In genomic region chr12:62158013-62158412, GRCh38 we compare ENCODE assay signal across 24 cellular contexts.
DNase-seq lines count a peak whose midpoint lies in the region; ATAC-seq, FAIRE-seq and TF ChIP-seq lines count a peak whose summit lies in the region.
"Had no signal": no experiment of that assay in that cellular context is flagged by ENCODE, and none has a peak within 500 bp of the region (broad histone marks: within the 10 kb centered on the region; RNA-seq: fewer than 3 reads in every experiment).

No MANE protein-coding gene starts in this region.

- no peak overlapping the region for H4K5ac ChIP-seq in IMR-90 (ENCODE audit: low read depth, low read length)

- H3K79me1 ChIP-seq in IMR-90 (ENCODE audit: low read depth in 1 of 2, low read length in 2 of 2) = no peaks in the 10 kb centered on the region

- no TSS peak for BruUV-seq in IMR-90 (replicated peaks; lab: Mats Ljungman, UMichigan)

- no peak for ATAC-seq in IMR-90 (ENCODE audit: low read depth)
- ATAC-seq in HG03108 (IDR thresholded peaks at IDR 0.05; ENCODE audit: unreplicated experiment) = no peak
- ATAC-seq: A549, GM12878 had no signal

- no peak overlapping the region for H3K4ac ChIP-seq in IMR-90 (ENCODE audit: low read depth, low read length)

- no peaks in the 10 kb centered on the region for H3K36me3 ChIP-seq in BLaER1 treated with 17β-estradiol and CSF1 and Interleukin-3, amounts not matched to agents 10 nM and 100 nM
- H3K36me3 ChIP-seq in IMR-90 (ENCODE audit: control insufficient read depth, insufficient read depth, low read length) (no peaks in the 10 kb centered on the region), adipocyte (ENCODE audit: control insufficient read depth, insufficient read depth, low read length, severe bottlenecking) (no peaks in the 10 kb centered on the region), neutrophil (no peaks in the 10 kb centered on the region)
- H3K36me3 ChIP-seq: BE2C, HAP-1 had no signal

- no peak overlapping the region for H3K18ac ChIP-seq in IMR-90 (ENCODE audit: low read depth, low read length)

- H3K4me2 ChIP-seq in BLaER1 treated with 17β-estradiol and CSF1 and Interleukin-3, amounts not matched to agents 10 nM and 100 nM = peak overlapping the region in 7 of 11 experiments; percentile 6 to 52 (median 41); a peak in 11 of 22 replicates
- H3K4me2 ChIP-seq in IMR-90 (ENCODE audit: low read depth, low read length) = no peak overlapping the region
- H3K4me2 ChIP-seq: A549 had no signal

- H4K20me1 ChIP-seq in BLaER1 treated with 17β-estradiol and CSF1 and Interleukin-3, amounts not matched to agents 10 nM and 100 nM = no peaks in the 10 kb centered on the region
- H4K20me1 ChIP-seq in IMR-90 (ENCODE audit: insufficient read depth, low read length) = no peaks in the 10 kb centered on the region

- H4K8ac ChIP-seq in IMR-90 (ENCODE audit: low read depth in 2 of 2, low read length in 2 of 2) = no peak overlapping the region

- no peak overlapping the region for H2AK5ac ChIP-seq in IMR-90 (ENCODE audit: low read depth, low read length)

- TF ChIP-seq CTCF in IMR-90 (conservative IDR thresholded peaks at IDR 0.05; ENCODE audit: low read depth, low read length) (no peak), neutrophil (IDR thresholded peaks at IDR 0.05) (no peak)

- H3K9ac ChIP-seq in BLaER1 treated with 17β-estradiol and CSF1 and Interleukin-3, amounts not matched to agents 10 nM and 100 nM = no peak overlapping the region
- H3K9ac ChIP-seq in IMR-90 (ENCODE audit: low read depth, low read length) (no peak overlapping the region), adipocyte (ENCODE audit: low read length) (peak overlapping the region; percentile 9)

- FAIRE-seq in urothelium cell line (lab: Jason Lieb, UNC) = no peak
- FAIRE-seq: A549, GM12878, GM19239, H54 had no signal

- no peak overlapping the region for H3K56ac ChIP-seq in IMR-90 (ENCODE audit: extremely low read depth, insufficient read depth, low read length)

- POLR2A ChIA-PET in IMR-90 (lab: Charles Lee; ENCODE audit: unreplicated experiment) = no interaction called here

- no peak overlapping the region for H3K27ac ChIP-seq in BLaER1 treated with 17β-estradiol and CSF1 and Interleukin-3, amounts not matched to agents 10 nM and 100 nM
- H3K27ac ChIP-seq in IMR-90 (ENCODE audit: insufficient read depth, low read length) (no peak overlapping the region), neutrophil (peak overlapping the region; percentile 56)
- H3K27ac ChIP-seq: A549 had no signal

- CTCF ChIA-PET in IMR-90 (lab: Yijun Ruan, JAX) = no interaction called here

- H3K23ac ChIP-seq in IMR-90 (ENCODE audit: low read depth, low read length) = no peak overlapping the region

- H3K9me1 ChIP-seq in IMR-90 (ENCODE audit: insufficient read depth, low read length) = no peaks in the 10 kb centered on the region

- H3K14ac ChIP-seq in IMR-90 (replicated peaks; ENCODE audit: low read depth, low read length) = no peak overlapping the region

- no peaks in the 10 kb centered on the region for H3K9me3 ChIP-seq in BLaER1 treated with 17β-estradiol and CSF1 and Interleukin-3, amounts not matched to agents 10 nM and 100 nM (replicated peaks in 1 of 11)
- no peaks in the 10 kb centered on the region for H3K9me3 ChIP-seq in IMR-90 (ENCODE audit: control insufficient read depth, insufficient read depth, low read length)
- H3K9me3 ChIP-seq in adipocyte (ENCODE audit: control insufficient read depth, low read length) = no peaks in the 10 kb centered on the region
- no peaks in the 10 kb centered on the region for H3K9me3 ChIP-seq in neutrophil
- H3K9me3 ChIP-seq: A549, BE2C, Caco-2, HAP-1 had no signal

- no peak overlapping the region for H2AK9ac ChIP-seq in IMR-90 (replicated peaks; ENCODE audit: low read depth, low read length, poor library complexity)

- no peak overlapping the region for H2BK120ac ChIP-seq in IMR-90 (ENCODE audit: low read depth, low read length)

- no peak for TF ChIP-seq POLR2A in IMR-90 (IDR thresholded peaks at IDR 0.05; ENCODE audit: low read depth, low read length)

- no peak overlapping the region for H4K91ac ChIP-seq in IMR-90 (ENCODE audit: insufficient read depth, low read depth, low read length)

- no peak overlapping the region for H3K4me3 ChIP-seq in BLaER1 treated with 17β-estradiol and CSF1 and Interleukin-3, amounts not matched to agents 10 nM and 100 nM
- H3K4me3 ChIP-seq in IMR-90 (ENCODE audit: insufficient read depth, low read depth, low read length) (no peak overlapping the region), adipocyte (ENCODE audit: low read length) (peak overlapping the region; percentile 46), neutrophil (ENCODE audit: low read depth in 1 of 2, low read length in 1 of 2) (no peak overlapping the region)
- H3K4me3 ChIP-seq: A549, GM12878, HAP-1 had no signal

- no peak overlapping the region for H2AFZ ChIP-seq in IMR-90 (replicated peaks; ENCODE audit: low read length, poor library complexity)

- H3K4me1 ChIP-seq in BLaER1 treated with 17β-estradiol and CSF1 and Interleukin-3, amounts not matched to agents 10 nM and 100 nM = peaks cover 5 to 18% (median 10%) of the 10 kb centered on the region in 10 experiments; a peak in 16 of 20 replicates
- H3K4me1 ChIP-seq in IMR-90 (ENCODE audit: control insufficient read depth, insufficient read depth, low read length) (no peaks in the 10 kb centered on the region), adipocyte (ENCODE audit: control insufficient read depth, insufficient read depth, low read length) (peaks cover 21% of the 10 kb centered on the region), neutrophil (ENCODE audit: control insufficient read depth in 1 of 2, insufficient read depth in 1 of 2, low read depth in 1 of 2, low read length in 1 of 2) (peaks cover 10 to 20% of the 10 kb centered on the region in 2 experiments)
- H3K4me1 ChIP-seq: A549, BE2C, Caco-2, HAP-1 had no signal

- H3K27me3 ChIP-seq in BLaER1 treated with 17β-estradiol and CSF1 and Interleukin-3, amounts not matched to agents 10 nM and 100 nM = no peaks in the 10 kb centered on the region
- H3K27me3 ChIP-seq in IMR-90 (ENCODE audit: control insufficient read depth, insufficient read depth, low read length) (no peaks in the 10 kb centered on the region), adipocyte (replicated peaks; ENCODE audit: control insufficient read depth, insufficient read depth, low read length) (no peaks in the 10 kb centered on the region), neutrophil (no peaks in the 10 kb centered on the region)
- H3K27me3 ChIP-seq: BE2C had no signal

- in situ Hi-C loops in IMR-90 (cut with MboI; ENCODE audit: low sequenced_read_pairs) = no loop called here

- no peak overlapping the region for H2BK5ac ChIP-seq in IMR-90 (ENCODE audit: low read depth, low read length, poor library complexity, severe bottlenecking)

- no peak overlapping the region for H2BK20ac ChIP-seq in IMR-90 (ENCODE audit: low read depth, low read length)

- dilution Hi-C loops in IMR-90 (cut with HindIII; ENCODE audit: low sequenced_read_pairs, unreplicated experiment) = no loop called here

- DNase-seq in IMR-90 (no peak), adipocyte (ENCODE audit: low read depth) (no peak), MV-4-11 (lab: John Stamatoyannopoulos, UW) (no peak), urothelium cell line (ENCODE audit: low spot score) (no peak)
- DNase-seq: 8988T; ACHN; AML-193; BE2C; C1 segment of cervical spinal cord; Caco-2; CD8-positive, alpha-beta T cell; DMS79; EL; GDM1; GOT3; HFFc6 had no signal

- H2BK15ac ChIP-seq in IMR-90 (ENCODE audit: low read depth, low read length) = no peak overlapping the region

- intact Hi-C loops in IMR-90 (cut with micrococcal nuclease) = no loop called here

- no peak for TF ChIP-seq RAD21 in IMR-90 (IDR thresholded peaks at IDR 0.05; ENCODE audit: low read length)

TF ChIP-seq in IMR-90, 13 proteins besides CTCF, POLR2A, EP300 and RAD21:
- TF ChIP-seq CEBPB (IDR thresholded peaks at IDR 0.05; ENCODE audit: low read depth, low read length) = no peak
- no peak for TF ChIP-seq USF2 (IDR thresholded peaks at IDR 0.05; ENCODE audit: low read depth, low read length)
- TF ChIP-seq MAFK (IDR thresholded peaks at IDR 0.05; ENCODE audit: low read depth, low read length) = peak; percentile 45; the same call in 1 of the 2 replicates
- TF ChIP-seq MAZ (IDR thresholded peaks at IDR 0.05; ENCODE audit: borderline replicate concordance, low read depth, low read length) = no peak
